Comparison of ENCODE assay signal across 22 cellular contexts in genomic region chr14:99938376-99938775, GRCh38.
"Had no signal": no experiment of that assay in that cellular context is flagged by ENCODE, and none has a peak within 500 bp of the region (broad histone marks: within the 10 kb centered on the region; RNA-seq: fewer than 3 reads in every experiment).

No MANE protein-coding gene starts in this region.

- H3K4me3 ChIP-seq: MG63, PC-9, SK-N-MC had no signal

- H3K27ac Mint-ChIP-seq: activated CD4-positive, alpha-beta memory T cell treated with anti-CD3 and anti-CD28 coated beads, Interleukin-2, amount 10 ng/mL, durations not matched to agents 7 days and 5 days; activated CD4-positive, alpha-beta T cell treated with anti-CD3 and anti-CD28 coated beads for 36 hours; activated naive CD4-positive, alpha-beta T cell treated with anti-CD3 and anti-CD28 coated beads, Interleukin-2, amount 10 ng/mL, durations not matched to agents 7 days and 5 days; activated naive CD8-positive, alpha-beta T cell treated with anti-CD3 and anti-CD28 coated beads for 36 hours; activated T-cell treated with anti-CD3 and anti-CD28 coated beads, Interleukin-2, amount 50 U/mL, for 72 hours; activated T-helper 2 cell treated with anti-CD3 and anti-CD28 coated beads, Interferon-gamma antibody, Interleukin-2, Interleukin-4, amounts not matched to agents 10 μg/mL and 5 μg/mL and 100 μg/mL, durations not matched to agents 14 hours and 24 hours and 36 hours had no signal

- ATAC-seq: activated CD4-positive, alpha-beta T cell treated with anti-CD3 and anti-CD28 coated beads for 36 hours; activated T-cell treated with anti-CD3 and anti-CD28 coated beads, Interleukin-2, amount 50 U/mL, for 72 hours had no signal

- H2AFZ ChIP-seq: PC-9 had no signal

- H3K27me3 ChIP-seq: MG63 had no signal

- H3K9me3 ChIP-seq: MG63 had no signal

- H3K9me3 Mint-ChIP-seq: activated CD4-positive, alpha-beta memory T cell treated with anti-CD3 and anti-CD28 coated beads, Interleukin-2, amount 10 ng/mL, durations not matched to agents 7 days and 5 days; activated naive CD4-positive, alpha-beta T cell treated with anti-CD3 and anti-CD28 coated beads, Interleukin-2, amount 10 ng/mL, durations not matched to agents 7 days and 5 days; activated naive CD8-positive, alpha-beta T cell treated with anti-CD3 and anti-CD28 coated beads for 36 hours; activated T-cell treated with anti-CD3 and anti-CD28 coated beads, Interleukin-2, amount 50 U/mL, for 72 hours; activated T-helper 2 cell treated with anti-CD3 and anti-CD28 coated beads, Interferon-gamma antibody, Interleukin-2, Interleukin-4, amounts not matched to agents 10 μg/mL and 5 μg/mL and 100 μg/mL, durations not matched to agents 14 hours and 24 hours and 36 hours had no signal

- H3K4me2 ChIP-seq: KMS-11, PC-9 had no signal

- DNase-seq: activated CD4-positive, alpha-beta memory T cell treated with anti-CD3 and anti-CD28 coated beads, Interleukin-2, amount 10 ng/mL, durations not matched to agents 7 days and 5 days; activated CD4-positive, alpha-beta T cell treated with anti-CD3 and anti-CD28 coated beads for 36 hours; activated CD4-positive, alpha-beta T cell treated with anti-CD3 and anti-CD28 coated beads, Interleukin-2, amount 50 U/mL, for 1 hour; activated gamma-delta T cell treated with Interleukin-2 at 50 U/mL for 16 hours; activated naive CD4-positive, alpha-beta T cell treated with anti-CD3 and anti-CD28 coated beads, Interleukin-2, amount 10 ng/mL, durations not matched to agents 7 days and 5 days; activated naive CD8-positive, alpha-beta T cell treated with anti-CD3 and anti-CD28 coated beads for 36 hours; activated T-cell treated with anti-CD3 and anti-CD28 coated beads for 4 hours; activated T-cell treated with anti-CD3 and anti-CD28 coated beads, Interleukin-2, amount 50 U/mL, for 72 hours; cerebellar nuclear complex; MG63; MV-4-11; NCI-H1092 treated with DMSO at 0.1 percent for 48 hours; NCI-H1436 treated with DMSO at 0.1 percent for 48 hours; NCI-H187; NCI-H2081; NCI-H510A treated with DMSO at 0.1 percent for 48 hours; PC-9; T-helper 1 cell had no signal

- H3K4me1 Mint-ChIP-seq: activated CD4-positive, alpha-beta memory T cell treated with anti-CD3 and anti-CD28 coated beads, Interleukin-2, amount 10 ng/mL, durations not matched to agents 7 days and 5 days; activated CD4-positive, alpha-beta T cell treated with anti-CD3 and anti-CD28 coated beads for 36 hours; activated naive CD4-positive, alpha-beta T cell treated with anti-CD3 and anti-CD28 coated beads, Interleukin-2, amount 10 ng/mL, durations not matched to agents 7 days and 5 days; activated naive CD8-positive, alpha-beta T cell treated with anti-CD3 and anti-CD28 coated beads for 36 hours had no signal

- H3K36me3 ChIP-seq: MG63 had no signal

- H3K4me3 Mint-ChIP-seq: activated CD4-positive, alpha-beta memory T cell treated with anti-CD3 and anti-CD28 coated beads, Interleukin-2, amount 10 ng/mL, durations not matched to agents 7 days and 5 days; activated CD4-positive, alpha-beta T cell treated with anti-CD3 and anti-CD28 coated beads for 36 hours; activated naive CD4-positive, alpha-beta T cell treated with anti-CD3 and anti-CD28 coated beads, Interleukin-2, amount 10 ng/mL, durations not matched to agents 7 days and 5 days; activated naive CD8-positive, alpha-beta T cell treated with anti-CD3 and anti-CD28 coated beads for 36 hours; activated T-cell treated with anti-CD3 and anti-CD28 coated beads, Interleukin-2, amount 50 U/mL, for 72 hours had no signal

- H3K27ac ChIP-seq: KMS-11, PC-9, SK-N-MC, VCaP had no signal

- H3K36me3 Mint-ChIP-seq: activated naive CD4-positive, alpha-beta T cell treated with anti-CD3 and anti-CD28 coated beads, Interleukin-2, amount 10 ng/mL, durations not matched to agents 7 days and 5 days; activated naive CD8-positive, alpha-beta T cell treated with anti-CD3 and anti-CD28 coated beads for 36 hours had no signal

- H3K27me3 Mint-ChIP-seq: activated CD4-positive, alpha-beta T cell treated with anti-CD3 and anti-CD28 coated beads for 36 hours; activated naive CD8-positive, alpha-beta T cell treated with anti-CD3 and anti-CD28 coated beads for 36 hours had no signal
